In the genomic region with DNA sequence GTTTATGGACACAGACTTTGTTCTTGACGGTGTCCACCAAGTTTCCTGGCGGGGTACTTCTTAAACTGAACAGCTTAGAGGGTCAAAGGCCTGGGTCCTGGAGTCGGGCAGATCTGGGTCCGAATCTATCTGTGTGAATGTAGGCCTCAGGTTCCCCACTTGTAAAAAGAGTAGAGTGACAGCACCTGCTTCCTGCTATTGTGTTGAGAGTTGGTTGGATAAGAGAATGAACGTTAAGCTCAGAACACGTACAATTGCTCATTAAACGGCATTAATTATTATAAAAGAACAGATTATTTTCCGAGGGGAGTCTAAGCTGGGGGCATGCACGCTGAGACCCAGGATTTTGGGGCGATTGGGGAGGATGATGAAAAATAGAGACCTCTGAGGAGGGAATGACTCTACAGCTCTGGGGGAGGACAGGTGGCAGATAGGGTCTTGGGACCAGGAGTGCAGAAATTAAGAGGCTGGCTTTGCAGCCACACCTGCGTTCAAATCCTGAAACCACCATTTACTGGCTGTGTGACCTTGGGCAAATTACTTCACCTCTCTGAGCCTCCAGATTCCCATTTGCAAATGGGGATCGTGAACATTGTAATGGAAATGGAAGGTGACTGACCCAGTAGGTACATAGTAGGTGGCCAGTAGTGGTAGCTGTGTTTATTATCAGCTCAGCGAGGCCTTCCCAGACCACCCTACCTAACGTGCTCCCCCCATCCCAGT, we compare ENCODE assay signal across 1 cellular context.
TF ChIP-seq lines count a peak whose summit lies in the region.

No MANE protein-coding gene starts in this region.

TF ChIP-seq in liver, 16 proteins besides CTCF, POLR2A, EP300 and RAD21 (continued from another document):
- TF ChIP-seq, protein P1, sequence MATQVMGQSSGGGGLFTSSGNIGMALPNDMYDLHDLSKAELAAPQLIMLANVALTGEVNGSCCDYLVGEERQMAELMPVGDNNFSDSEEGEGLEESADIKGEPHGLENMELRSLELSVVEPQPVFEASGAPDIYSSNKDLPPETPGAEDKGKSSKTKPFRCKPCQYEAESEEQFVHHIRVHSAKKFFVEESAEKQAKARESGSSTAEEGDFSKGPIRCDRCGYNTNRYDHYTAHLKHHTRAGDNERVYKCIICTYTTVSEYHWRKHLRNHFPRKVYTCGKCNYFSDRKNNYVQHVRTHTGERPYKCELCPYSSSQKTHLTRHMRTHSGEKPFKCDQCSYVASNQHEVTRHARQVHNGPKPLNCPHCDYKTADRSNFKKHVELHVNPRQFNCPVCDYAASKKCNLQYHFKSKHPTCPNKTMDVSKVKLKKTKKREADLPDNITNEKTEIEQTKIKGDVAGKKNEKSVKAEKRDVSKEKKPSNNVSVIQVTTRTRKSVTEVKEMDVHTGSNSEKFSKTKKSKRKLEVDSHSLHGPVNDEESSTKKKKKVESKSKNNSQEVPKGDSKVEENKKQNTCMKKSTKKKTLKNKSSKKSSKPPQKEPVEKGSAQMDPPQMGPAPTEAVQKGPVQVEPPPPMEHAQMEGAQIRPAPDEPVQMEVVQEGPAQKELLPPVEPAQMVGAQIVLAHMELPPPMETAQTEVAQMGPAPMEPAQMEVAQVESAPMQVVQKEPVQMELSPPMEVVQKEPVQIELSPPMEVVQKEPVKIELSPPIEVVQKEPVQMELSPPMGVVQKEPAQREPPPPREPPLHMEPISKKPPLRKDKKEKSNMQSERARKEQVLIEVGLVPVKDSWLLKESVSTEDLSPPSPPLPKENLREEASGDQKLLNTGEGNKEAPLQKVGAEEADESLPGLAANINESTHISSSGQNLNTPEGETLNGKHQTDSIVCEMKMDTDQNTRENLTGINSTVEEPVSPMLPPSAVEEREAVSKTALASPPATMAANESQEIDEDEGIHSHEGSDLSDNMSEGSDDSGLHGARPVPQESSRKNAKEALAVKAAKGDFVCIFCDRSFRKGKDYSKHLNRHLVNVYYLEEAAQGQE (IDR thresholded peaks at IDR 0.05), result no peak
- TF ChIP-seq GABPA (IDR thresholded peaks at IDR 0.05 in 1 of 2, conservative IDR thresholded peaks at IDR 0.05 in 1 of 2), result no peak
- TF ChIP-seq JUND (IDR thresholded peaks at IDR 0.05), result no peak
- no peak for TF ChIP-seq SP1 (IDR thresholded peaks at IDR 0.05)
- TF ChIP-seq YY1 (IDR thresholded peaks at IDR 0.05), result no peak
